Comparison of ENCODE assay signal across 1 cellular context in the genomic region with DNA sequence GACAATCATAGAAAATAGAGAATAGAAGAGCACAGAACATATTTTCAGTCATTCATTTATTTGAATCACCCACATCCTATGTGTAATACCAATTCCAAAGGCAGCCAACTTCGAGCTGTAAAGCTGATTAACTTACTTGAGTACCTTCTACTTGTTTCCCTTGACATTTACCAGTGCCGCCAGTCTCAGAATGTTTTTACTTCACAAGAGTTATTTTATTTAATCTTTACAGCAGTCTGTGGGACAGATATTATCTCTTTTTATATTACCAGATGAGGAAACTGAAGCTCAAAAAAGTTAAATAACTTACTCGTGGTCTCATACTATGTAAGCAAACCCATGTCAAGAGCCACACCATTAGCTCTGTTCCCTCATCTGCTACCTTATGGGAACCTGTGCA.
TF ChIP-seq lines count a peak whose summit lies in the region.

No MANE protein-coding gene starts in this region.

TF ChIP-seq in SK-N-SH, 30 proteins besides CTCF, POLR2A, EP300 and RAD21 (continued from another document):
- TF ChIP-seq, protein P1, sequence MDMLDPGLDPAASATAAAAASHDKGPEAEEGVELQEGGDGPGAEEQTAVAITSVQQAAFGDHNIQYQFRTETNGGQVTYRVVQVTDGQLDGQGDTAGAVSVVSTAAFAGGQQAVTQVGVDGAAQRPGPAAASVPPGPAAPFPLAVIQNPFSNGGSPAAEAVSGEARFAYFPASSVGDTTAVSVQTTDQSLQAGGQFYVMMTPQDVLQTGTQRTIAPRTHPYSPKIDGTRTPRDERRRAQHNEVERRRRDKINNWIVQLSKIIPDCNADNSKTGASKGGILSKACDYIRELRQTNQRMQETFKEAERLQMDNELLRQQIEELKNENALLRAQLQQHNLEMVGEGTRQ (IDR thresholded peaks at IDR 0.05; ENCODE audit: borderline replicate concordance, low read depth, low read length): no peak
- TF ChIP-seq TEAD4 (IDR thresholded peaks at IDR 0.05; ENCODE audit: borderline replicate concordance, insufficient read depth) (no peak), YY1 (IDR thresholded peaks at IDR 0.05; ENCODE audit: low read depth) (no peak), FOSL2 (IDR thresholded peaks at IDR 0.05; ENCODE audit: borderline replicate concordance, low read depth) (no peak)
- TF ChIP-seq, protein P2, sequence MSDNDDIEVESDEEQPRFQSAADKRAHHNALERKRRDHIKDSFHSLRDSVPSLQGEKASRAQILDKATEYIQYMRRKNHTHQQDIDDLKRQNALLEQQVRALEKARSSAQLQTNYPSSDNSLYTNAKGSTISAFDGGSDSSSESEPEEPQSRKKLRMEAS (IDR thresholded peaks at IDR 0.05; ENCODE audit: low read depth): no peak
- TF ChIP-seq, protein P3, sequence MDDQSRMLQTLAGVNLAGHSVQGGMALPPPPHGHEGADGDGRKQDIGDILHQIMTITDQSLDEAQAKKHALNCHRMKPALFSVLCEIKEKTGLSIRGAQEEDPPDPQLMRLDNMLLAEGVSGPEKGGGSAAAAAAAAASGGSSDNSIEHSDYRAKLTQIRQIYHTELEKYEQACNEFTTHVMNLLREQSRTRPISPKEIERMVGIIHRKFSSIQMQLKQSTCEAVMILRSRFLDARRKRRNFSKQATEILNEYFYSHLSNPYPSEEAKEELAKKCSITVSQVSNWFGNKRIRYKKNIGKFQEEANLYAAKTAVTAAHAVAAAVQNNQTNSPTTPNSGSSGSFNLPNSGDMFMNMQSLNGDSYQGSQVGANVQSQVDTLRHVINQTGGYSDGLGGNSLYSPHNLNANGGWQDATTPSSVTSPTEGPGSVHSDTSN (IDR thresholded peaks at IDR 0.05): no peak
